Comparison of ENCODE assay signal across 8 cellular contexts in the genomic region with DNA sequence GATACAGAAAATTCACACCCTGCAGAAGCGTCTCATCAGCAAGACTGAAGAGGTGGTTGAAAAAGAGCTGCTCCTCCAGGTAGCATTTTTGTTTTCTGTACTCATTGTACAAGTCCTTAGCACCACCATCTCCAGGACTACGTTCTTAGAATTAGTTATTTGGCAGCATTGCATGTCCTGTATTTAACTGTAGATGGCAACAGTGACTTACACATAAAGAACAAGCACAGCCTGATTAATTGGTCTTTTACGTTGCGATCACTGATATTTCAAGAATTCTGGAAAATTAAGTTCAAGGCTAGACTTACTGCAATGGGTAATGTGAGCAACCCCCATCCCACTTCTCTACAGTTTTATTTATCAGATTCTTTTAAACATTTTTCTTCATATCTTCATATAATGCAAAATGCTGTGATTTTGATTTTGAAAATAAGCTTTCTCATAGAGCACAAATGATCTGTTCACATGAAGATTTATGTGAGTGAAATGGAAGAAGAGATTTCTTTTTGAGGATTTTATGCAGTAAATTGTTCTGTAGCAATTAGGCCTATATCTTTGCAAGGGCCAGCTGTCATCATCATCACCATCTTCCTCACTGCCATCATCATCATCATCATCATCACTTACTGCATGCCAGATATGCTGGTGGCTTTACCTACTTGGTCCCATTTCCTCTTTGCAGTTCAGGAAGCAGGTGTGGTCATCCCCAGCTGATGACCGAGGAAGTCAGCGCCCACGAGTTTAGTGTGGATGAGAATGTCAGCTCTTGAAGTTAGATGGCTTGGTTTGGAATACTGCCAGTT. TPM values are rescaled to one million over a fixed set of nuclear protein-coding genes. Genes with fewer than 3 reads are reported as not detected.
DNase-seq lines count a peak whose midpoint lies in the region; ATAC-seq, FAIRE-seq and TF ChIP-seq lines count a peak whose summit lies in the region.

No MANE protein-coding gene starts in this region.

- H3K4me2 ChIP-seq in endothelial cell of umbilical vein (ENCODE audit: insufficient read depth, low read length): no peak overlapping the region

- no peaks in the 10 kb centered on the region for H3K27me3 ChIP-seq in endothelial cell of umbilical vein (ENCODE audit: control insufficient read depth in 2 of 2, insufficient read depth in 2 of 2, low read length in 2 of 2)

- no peak overlapping the region for H3K9ac ChIP-seq in endothelial cell of umbilical vein (replicated peaks; ENCODE audit: extremely low read depth, insufficient read depth, low read length)

- CTCF ChIA-PET in endothelial cell of umbilical vein (lab: Charles Lee): no interaction called here

- H3K36me3 ChIP-seq in endothelial cell of umbilical vein (ENCODE audit: control insufficient read depth in 2 of 2, extremely low read depth in 1 of 2, insufficient read depth in 2 of 2, low read length in 2 of 2): no peaks in the 10 kb centered on the region

- no peaks in the 10 kb centered on the region for H4K20me1 ChIP-seq in endothelial cell of umbilical vein (replicated peaks; ENCODE audit: control insufficient read depth, extremely low read depth, insufficient read depth, low read length)

- no peak for TF ChIP-seq POLR2A in endothelial cell of umbilical vein (IDR thresholded peaks at IDR 0.05; ENCODE audit: low read depth, low read length)

- TF ChIP-seq CTCF in endothelial cell of umbilical vein (IDR thresholded peaks at IDR 0.05; ENCODE audit: extremely low read depth in 1 of 2, insufficient read depth in 1 of 2, low read depth in 1 of 2, low read length in 2 of 2): no peak

- H3K4me3 ChIP-seq in endothelial cell of umbilical vein (replicated peaks in 1 of 3; ENCODE audit: insufficient read depth in 1 of 3, low read depth in 1 of 3, low read length in 3 of 3): no peak overlapping the region

- ATAC-seq in Right ventricle myocardium superior (ENCODE audit: poor library complexity): peak; percentile 51
- ATAC-seq in GM18517 (IDR thresholded peaks at IDR 0.05; ENCODE audit: unreplicated experiment): no peak
- no peak for ATAC-seq in HG02970 (IDR thresholded peaks at IDR 0.05; ENCODE audit: low FRiP score, unreplicated experiment)
- no peak for ATAC-seq in GM18502 (IDR thresholded peaks at IDR 0.05; ENCODE audit: poor library complexity, unreplicated experiment)

- H2AFZ ChIP-seq in endothelial cell of umbilical vein (ENCODE audit: low read depth, low read length): no peak overlapping the region

- no TSS peak for BruUV-seq in endothelial cell of umbilical vein (replicated peaks; lab: Mats Ljungman, UMichigan)

- H3K4me1 ChIP-seq in endothelial cell of umbilical vein (ENCODE audit: control insufficient read depth, extremely low read depth, insufficient read depth, low read length): no peaks in the 10 kb centered on the region

- H3K9me1 ChIP-seq in endothelial cell of umbilical vein (replicated peaks; ENCODE audit: control insufficient read depth, extremely low read depth, insufficient read depth, low read length): no peaks in the 10 kb centered on the region

- dilution Hi-C loops in endothelial cell of umbilical vein (cut with MboI; ENCODE audit: extremely low pct_ligation_motif_present, low sequenced_read_pairs): no loop called here

- intact Hi-C loops in Right ventricle myocardium superior (cut with DNase I) (loop anchor here (5.0 kb wide), 1 partner anchor 210 kb away; no protein-coding TSS in a partner anchor), cardiac septum (cut with DNase I) (loop anchor here (5.0 to 10.0 kb wide), 2 partner anchors 175 to 518 kb away; no protein-coding TSS in a partner anchor), endothelial cell of umbilical vein (cut with micrococcal nuclease) (loop anchor here (5.0 kb wide), 1 partner anchor 205 kb away; no protein-coding TSS in a partner anchor)

- FAIRE-seq in endothelial cell of umbilical vein (lab: Jason Lieb, UNC): peak; percentile 37

- no peak overlapping the region for H3K27ac ChIP-seq in endothelial cell of umbilical vein (ENCODE audit: insufficient read depth, low read depth, low read length)

- H3K9me3 ChIP-seq in endothelial cell of umbilical vein (replicated peaks; ENCODE audit: control insufficient read depth, insufficient read depth, low read length): no peaks in the 10 kb centered on the region

- H3K79me2 ChIP-seq in endothelial cell of umbilical vein (ENCODE audit: control insufficient read depth, insufficient read depth, low read length): no peaks in the 10 kb centered on the region

- DNase-seq in Right ventricle myocardium superior (no peak), cardiac septum (ENCODE audit: low spot score) (no peak), NCI-H2227 (lab: John Stamatoyannopoulos, UW; ENCODE audit: unreplicated experiment) (peak; percentile 51), endothelial cell of umbilical vein (ENCODE audit: low read depth, low spot score) (peak; percentile 11), pons (ENCODE audit: low spot score) (peak; percentile 52)

- POLR2A ChIA-PET in endothelial cell of umbilical vein (lab: Charles Lee): no interaction called here

TF ChIP-seq in endothelial cell of umbilical vein, 7 proteins besides CTCF, POLR2A, EP300 and RAD21:
- TF ChIP-seq MYC (IDR thresholded peaks at IDR 0.05; ENCODE audit: low read depth, low read length): no peak
- TF ChIP-seq FOS (IDR thresholded peaks at IDR 0.05; ENCODE audit: borderline replicate concordance, insufficient read depth, low read length): no peak
- TF ChIP-seq JUN (IDR thresholded peaks at IDR 0.05; ENCODE audit: borderline replicate concordance, insufficient read depth, insufficient read length, low read depth): no peak
- no peak for TF ChIP-seq EZH2 (IDR thresholded peaks at IDR 0.05; ENCODE audit: borderline replicate concordance, low read depth, low read length, severe bottlenecking)
- TF ChIP-seq, protein P1, sequence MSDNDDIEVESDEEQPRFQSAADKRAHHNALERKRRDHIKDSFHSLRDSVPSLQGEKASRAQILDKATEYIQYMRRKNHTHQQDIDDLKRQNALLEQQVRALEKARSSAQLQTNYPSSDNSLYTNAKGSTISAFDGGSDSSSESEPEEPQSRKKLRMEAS (IDR thresholded peaks at IDR 0.05; ENCODE audit: insufficient read depth, insufficient read length): no peak
- TF ChIP-seq GATA2 (IDR thresholded peaks at IDR 0.05; ENCODE audit: insufficient read depth, insufficient read length, low read depth, low read length): no peak
- no peak for TF ChIP-seq POLR2AphosphoS5 (IDR thresholded peaks at IDR 0.05; ENCODE audit: insufficient read depth, low read depth, low read length)

RNA-seq across cellular contexts. Expression of a gene that starts 53.3 kb away (rescaled TPM):
- 2.2 TPM for total RNA-seq in Right ventricle myocardium superior
- total RNA-seq in cardiac septum: 2.7 TPM
- 0.29 and 0.35 TPM in 2 replicates for total RNA-seq in endothelial cell of umbilical vein
- 0.03 and 0.07 TPM in 2 replicates for polyA plus RNA-seq in endothelial cell of umbilical vein
- 0.10 and 0.17 TPM in 2 replicates for polyA plus RNA-seq in endothelial cell of umbilical vein (2011; cell fraction: cytosol; rRNA removed)
- polyA plus RNA-seq in endothelial cell of umbilical vein (2011; cell fraction: nucleus; rRNA removed): 1.0 and 1.5 TPM in 2 replicates
- 0.55 and 0.61 TPM in 2 replicates for polyA plus RNA-seq in endothelial cell of umbilical vein (2012)
- 0.07 TPM in 1 of 2 replicates, not detected in the other for polyA minus RNA-seq in endothelial cell of umbilical vein
- not detected for polyA minus RNA-seq in endothelial cell of umbilical vein (2011; cell fraction: cytosol; rRNA and poly(A)+ RNA removed)
- polyA minus RNA-seq in endothelial cell of umbilical vein (2011; cell fraction: nucleus; rRNA and poly(A)+ RNA removed): 0.34 and 0.72 TPM in 2 replicates

Comparison
In these comparisons a context has a peak if more than half of its experiments do, and no peak if none do; other contexts are left out.
1. DNase-seq: peak in NCI-H2227 (single experiment), endothelial cell of umbilical vein (single experiment) and pons (single experiment); none in Right ventricle myocardium superior (single experiment) and cardiac septum (single experiment).